In genomic region chr10:48907730-48908129, GRCh38 we compare ENCODE assay signal across 21 cellular contexts. TPM values are rescaled to one million over a fixed set of nuclear protein-coding genes. Genes with fewer than 3 reads are reported as not detected.
DNase-seq lines count a peak whose midpoint lies in the region; ATAC-seq and TF ChIP-seq lines count a peak whose summit lies in the region.
"Had no signal": no experiment of that assay in that cellular context is flagged by ENCODE, and none has a peak within 500 bp of the region (broad histone marks: within the 10 kb centered on the region; RNA-seq: fewer than 3 reads in every experiment).

No MANE protein-coding gene starts in this region.

- WGBS in endodermal cell (ENCODE audit: insufficient coverage in 1 of 2, insufficient read length in 1 of 2), 2 experiments = 94 to 95% methylated on average over 4 of the region's 4 CpGs

- peaks cover 3% of the 10 kb centered on the region for H3K4me1 Mint-ChIP-seq in endodermal cell

- ATAC-seq in GM19023 (IDR thresholded peaks at IDR 0.05; ENCODE audit: unreplicated experiment) = peak; percentile 91
- peak; percentile 57 for ATAC-seq in GM21360 (IDR thresholded peaks at IDR 0.05; ENCODE audit: unreplicated experiment)
- ATAC-seq: CD8-positive, alpha-beta T cell; PC-3 had no signal

- no peak overlapping the region for H3K4me3 Mint-ChIP-seq in endodermal cell
- H3K4me3 Mint-ChIP-seq: CD8-positive, alpha-beta T cell had no signal

- no peaks in the 10 kb centered on the region for H3K27me3 ChIP-seq in endodermal cell (ENCODE audit: control insufficient read depth, insufficient read depth, low read length, poor library complexity, severe bottlenecking)
- H3K27me3 ChIP-seq: BLaER1 treated with 17β-estradiol and CSF1 and Interleukin-3, amounts not matched to agents 10 nM and 100 nM had no signal

- no peaks in the 10 kb centered on the region for H3K4me1 ChIP-seq in endodermal cell (ENCODE audit: control insufficient read depth, insufficient read depth, low read length)
- H3K4me1 ChIP-seq: HAP-1 had no signal

- TF ChIP-seq CTCF in GM10266 (IDR thresholded peaks at IDR 0.05; ENCODE audit: control insufficient read depth, insufficient read depth, low read depth, missing control alignments) (no peak), endodermal cell (conservative IDR thresholded peaks at IDR 0.05) (no peak)

- no peaks in the 10 kb centered on the region for H3K36me3 Mint-ChIP-seq in endodermal cell (ENCODE audit: low read depth)
- H3K36me3 Mint-ChIP-seq: CD8-positive, alpha-beta T cell had no signal

- H3K4me3 ChIP-seq in endodermal cell (ENCODE audit: low read length) = no peak overlapping the region
- H3K4me3 ChIP-seq: BLaER1 treated with 17β-estradiol and CSF1 and Interleukin-3, amounts not matched to agents 10 nM and 100 nM; HAP-1 had no signal

- H3K9me3 Mint-ChIP-seq in endodermal cell = no peaks in the 10 kb centered on the region
- H3K9me3 Mint-ChIP-seq: CD8-positive, alpha-beta T cell had no signal

- peaks cover 8% of the 10 kb centered on the region for H3K27me3 Mint-ChIP-seq in endodermal cell (ENCODE audit: insufficient read depth)

- H3K27ac ChIP-seq in endodermal cell (ENCODE audit: low read depth, low read length) = no peak overlapping the region
- H3K27ac ChIP-seq: BLaER1 treated with 17β-estradiol and CSF1 and Interleukin-3, amounts not matched to agents 10 nM and 100 nM; HL-60; KMS-11 had no signal

- no peaks in the 10 kb centered on the region for H3K36me3 ChIP-seq in endodermal cell (ENCODE audit: control insufficient read depth, insufficient read depth, low read length)
- H3K36me3 ChIP-seq: HAP-1 had no signal

- no peak overlapping the region for H3K27ac Mint-ChIP-seq in endodermal cell
- H3K27ac Mint-ChIP-seq: CD8-positive, alpha-beta T cell had no signal

- H3K9me3 ChIP-seq in endodermal cell (ENCODE audit: control insufficient read depth, low read length) = no peaks in the 10 kb centered on the region
- H3K9me3 ChIP-seq: BLaER1 treated with 17β-estradiol and CSF1 and Interleukin-3, amounts not matched to agents 10 nM and 100 nM; HAP-1 had no signal

- DNase-seq in GM10266 (ENCODE audit: extremely low spot score) = peak; percentile 28
- DNase-seq in endodermal cell = peak; percentile 40
- no peak for DNase-seq in NCI-H510A treated with DMSO at 0.1 percent for 48 hours (lab: John Stamatoyannopoulos, UW)
- DNase-seq in activated CD4-positive, alpha-beta T cell treated with anti-CD3 and anti-CD28 coated beads, Interleukin-2, amount 50 U/mL, for 1 hour = no peak
- DNase-seq in activated CD4-positive, alpha-beta T cell treated with anti-CD3 and anti-CD28 coated beads for 48 hours = no peak
- no peak for DNase-seq in iPS-NIHi7 (ENCODE audit: extremely low spot score)
- DNase-seq: CD8-positive, alpha-beta T cell; MV-4-11; NCI-H1694 treated with DMSO at 0.1 percent for 48 hours; NCI-H2107; NCI-H510A; PC-3; RPMI8226; SHP77 treated with DMSO at 0.1 percent for 48 hours had no signal

- H3K9ac ChIP-seq in endodermal cell (ENCODE audit: extremely low read depth, low read length, poor library complexity, severe bottlenecking) = no peak overlapping the region
- H3K9ac ChIP-seq: BLaER1 treated with 17β-estradiol and CSF1 and Interleukin-3, amounts not matched to agents 10 nM and 100 nM; KMS-11 had no signal

RNA-seq across cellular contexts. Expression of gene LRRC18, which starts 31.9 kb away (rescaled TPM):
- not detected for total RNA-seq in endodermal cell
- not detected for polyA plus RNA-seq in endodermal cell (2013, experiment 1 of 2)
- polyA plus RNA-seq in endodermal cell (2013, experiment 2 of 2) = not detected
- total RNA-seq: A673; CD8-positive, alpha-beta T cell; PC-3 had no signal

Comparison
In these comparisons a context has a peak if more than half of its experiments do, and no peak if none do; other contexts are left out.
1. DNase-seq: peak in GM10266 (single experiment) and endodermal cell (single experiment); none in NCI-H510A treated with DMSO at 0.1 percent for 48 hours (single experiment), activated CD4-positive, alpha-beta T cell treated with anti-CD3 and anti-CD28 coated beads, Interleukin-2, amount 50 U/mL, for 1 hour (single experiment), activated CD4-positive, alpha-beta T cell treated with anti-CD3 and anti-CD28 coated beads for 48 hours (single experiment) and iPS-NIHi7 (single experiment).